29 cellular contexts compared by ENCODE assay signal in genomic region chr7:105035349-105035748, GRCh38. TPM values are rescaled to one million over a fixed set of nuclear protein-coding genes. Genes with fewer than 3 reads are reported as not detected.
DNase-seq lines count a peak whose midpoint lies in the region; ATAC-seq, FAIRE-seq and TF ChIP-seq lines count a peak whose summit lies in the region.
"Had no signal": no experiment of that assay in that cellular context is flagged by ENCODE, and none has a peak within 500 bp of the region (broad histone marks: within the 10 kb centered on the region; RNA-seq: fewer than 3 reads in every experiment).

No MANE protein-coding gene starts in this region.

- H3K9ac ChIP-seq in K562 (ENCODE audit: insufficient read depth in 1 of 2, low read depth in 2 of 2, low read length in 2 of 2), result no peak overlapping the region

- no peaks in the 10 kb centered on the region for H3K9me2 ChIP-seq in GM23338 (ENCODE audit: insufficient read depth)

- TF ChIP-seq CTCF in GM23338 (conservative IDR thresholded peaks at IDR 0.05; ENCODE audit: low read depth in 2 of 2) (no peak), K562 (IDR thresholded peaks at IDR 0.05 in 2 of 3, conservative IDR thresholded peaks at IDR 0.05 in 1 of 3; ENCODE audit: insufficient read depth in 2 of 3, low read depth in 1 of 3, low read length in 3 of 3) (no peak), psoas muscle (IDR thresholded peaks at IDR 0.05) (no peak)

- 0 out of 2 replicates have a peak, but pooled peaks cover 3% of the 10 kb centered on the region for H3F3A ChIP-seq in GM23338 (replicated peaks; ENCODE audit: low read depth)

- intact Hi-C loops in K562 (cut with micrococcal nuclease) (no loop called here), psoas muscle (cut with DNase I) (no loop called here)

- peaks cover 61% of the 10 kb centered on the region for H3K36me3 Mint-ChIP-seq in activated T-cell treated with anti-CD3 and anti-CD28 coated beads, Interleukin-2, amount 50 U/mL, for 24 hours (ENCODE audit: low read depth)
- H3K36me3 Mint-ChIP-seq in GM23338 (ENCODE audit: low read depth), result peaks cover 6% of the 10 kb centered on the region; the same call in 1 of the 3 replicates

- peaks cover 74% of the 10 kb centered on the region for H4K20me1 ChIP-seq in GM23338 (replicated peaks; ENCODE audit: insufficient read depth)
- H4K20me1 ChIP-seq in K562 (replicated peaks; ENCODE audit: control insufficient read depth, insufficient read depth, low read length), result peaks cover 24% of the 10 kb centered on the region

- H3K4me1 ChIP-seq in GM23338 (ENCODE audit: insufficient read depth), result no peaks in the 10 kb centered on the region; the same call in 1 of the 2 replicates
- peaks cover 11 to 14% of the 10 kb centered on the region in 2 experiments; a peak in 3 of 5 replicates for H3K4me1 ChIP-seq in K562 (replicated peaks in 1 of 2; ENCODE audit: control insufficient read depth in 2 of 2, insufficient read depth in 2 of 2, low read length in 2 of 2)
- peaks cover 65% of the 10 kb centered on the region for H3K4me1 ChIP-seq in psoas muscle
- H3K4me1 ChIP-seq: foreskin keratinocyte had no signal

- H3K27ac ChIP-seq in GM23338 (ENCODE audit: low read depth) (peak overlapping the region; percentile 59; the same call in 1 of the 2 replicates), K562 (ENCODE audit: extremely low read depth, low read depth, low read length) (no peak overlapping the region), psoas muscle (peak overlapping the region; percentile 47)
- H3K27ac ChIP-seq: adrenal gland, foreskin keratinocyte, ovary, testis had no signal

- no peak for FAIRE-seq in K562 (lab: Jason Lieb, UNC)
- FAIRE-seq: kidney, urothelium cell line had no signal

- 92% methylated on average over 5 of the region's 5 CpGs for WGBS in K562 (ENCODE audit: insufficient coverage, low coverage, missing lambda C conversion rate)
- WGBS in psoas muscle, 3 donors, result 54 to 68% (median 57%) methylated on average over 5 of the region's 5 CpGs

- H3K4me3 ChIP-seq in GM23338 (no peak overlapping the region), K562 (no peak overlapping the region), psoas muscle (no peak overlapping the region), H7 (ENCODE audit: insufficient read depth, low read depth, low read length) (no peak overlapping the region)
- H3K4me3 ChIP-seq: adrenal gland, esophagus squamous epithelium, heart right ventricle, ovary, testis had no signal

- TF ChIP-seq RAD21 in K562 (CRISPR knock-in tag; conservative IDR thresholded peaks at IDR 0.05 in 1 of 2, IDR thresholded peaks at IDR 0.05 in 1 of 2), result no peak

- no peak for TF ChIP-seq POLR2A in K562 (conservative IDR thresholded peaks at IDR 0.05)

- H2AFZ ChIP-seq in GM23338, result no peak overlapping the region
- H2AFZ ChIP-seq in K562 (ENCODE audit: low read depth, low read length), result no peak overlapping the region

- peaks cover 100% of the 10 kb centered on the region for H3K79me2 ChIP-seq in GM23338 (replicated peaks; ENCODE audit: insufficient read depth)
- H3K79me2 ChIP-seq in K562 (ENCODE audit: control insufficient read depth, insufficient read depth, low read length), result peaks cover 97% of the 10 kb centered on the region

- CTCF ChIA-PET in K562 (lab: Yijun Ruan, JAX; ENCODE audit: low intra/inter-chr PET ratio), result no interaction called here

- H3K27me3 Mint-ChIP-seq in activated T-cell treated with anti-CD3 and anti-CD28 coated beads, Interleukin-2, amount 50 U/mL, for 24 hours, result no peaks in the 10 kb centered on the region
- peaks cover 2% of the 10 kb centered on the region for H3K27me3 Mint-ChIP-seq in GM23338 (ENCODE audit: insufficient read depth, low read depth, poor library complexity)
- H3K27me3 Mint-ChIP-seq: dendritic cell treated with granulocyte-macrophage colony-stimulating factor and Interleukin-4, amounts not matched to agents 40 ng/mL and 50 ng/mL, for 4 days; stimulated activated memory B cell treated with anti-CD40 and anti-IgM and Interleukin-4, amounts not matched to agents 10 μg/mL and 1 μg/mL and 100 μg/mL, for 72 hours had no signal

- no peaks in the 10 kb centered on the region for H3K9me3 Mint-ChIP-seq in activated T-cell treated with anti-CD3 and anti-CD28 coated beads, Interleukin-2, amount 50 U/mL, for 24 hours
- no peaks in the 10 kb centered on the region for H3K9me3 Mint-ChIP-seq in GM23338
- H3K9me3 Mint-ChIP-seq: dendritic cell treated with granulocyte-macrophage colony-stimulating factor and Interleukin-4, amounts not matched to agents 40 ng/mL and 50 ng/mL, for 4 days; nephron; stimulated activated memory B cell treated with anti-CD40 and anti-IgM and Interleukin-4, amounts not matched to agents 10 μg/mL and 1 μg/mL and 100 μg/mL, for 72 hours had no signal

- H3K27me3 ChIP-seq in GM23338 (ENCODE audit: insufficient read depth), result no peaks in the 10 kb centered on the region
- no peaks in the 10 kb centered on the region for H3K27me3 ChIP-seq in K562 (ENCODE audit: control insufficient read depth in 2 of 2, insufficient read depth in 2 of 2, low read length in 2 of 2)
- H3K27me3 ChIP-seq in psoas muscle (ENCODE audit: insufficient read depth in 3 of 3, low read length in 2 of 3), result no peaks in the 10 kb centered on the region
- no peaks in the 10 kb centered on the region for H3K27me3 ChIP-seq in H7 (ENCODE audit: control insufficient read depth, insufficient read depth, low read length)
- H3K27me3 ChIP-seq: adrenal gland, esophagus squamous epithelium, foreskin keratinocyte, heart right ventricle, ovary, testis had no signal

- no peak overlapping the region for H3K4me3 Mint-ChIP-seq in activated T-cell treated with anti-CD3 and anti-CD28 coated beads, Interleukin-2, amount 50 U/mL, for 24 hours
- no peak overlapping the region for H3K4me3 Mint-ChIP-seq in GM23338
- H3K4me3 Mint-ChIP-seq: dendritic cell treated with granulocyte-macrophage colony-stimulating factor and Interleukin-4, amounts not matched to agents 40 ng/mL and 50 ng/mL, for 4 days; nephron; stimulated activated memory B cell treated with anti-CD40 and anti-IgM and Interleukin-4, amounts not matched to agents 10 μg/mL and 1 μg/mL and 100 μg/mL, for 72 hours had no signal

- no TSS peak for BruUV-seq in K562 (replicated peaks; lab: Mats Ljungman, UMichigan)

- peaks cover 69% of the 10 kb centered on the region for H3K4me1 Mint-ChIP-seq in activated T-cell treated with anti-CD3 and anti-CD28 coated beads, Interleukin-2, amount 50 U/mL, for 24 hours (ENCODE audit: low read depth)
- peaks cover 7% of the 10 kb centered on the region; the same call in 1 of the 3 replicates for H3K4me1 Mint-ChIP-seq in GM23338

- H3K9me1 ChIP-seq in K562 (ENCODE audit: control insufficient read depth, insufficient read depth, low read length), result no peaks in the 10 kb centered on the region

- in situ Hi-C loops in K562 (cut with MboI), result no loop called here

- POLR2A ChIA-PET in K562 (lab: Yijun Ruan, JAX), result interaction anchor here (1.3 kb wide), 1 partner anchor 32 kb away, joined by 3 read pairs; no protein-coding TSS in a partner anchor

- no peak for DNase-seq in activated T-cell treated with anti-CD3 and anti-CD28 coated beads, Interleukin-2, amount 50 U/mL, for 24 hours
- DNase-seq in activated T-cell treated with anti-CD3 and anti-CD28 coated beads, Interleukin-2, amount 50 U/mL, for 48 hours, result no peak
- DNase-seq in GM23338 (ENCODE audit: low spot score) (no peak), K562 (ENCODE audit: extremely low read depth in 1 of 4, low spot score in 3 of 4) (no peak), psoas muscle (no peak), ureter (ENCODE audit: low spot score) (no peak), H7 (no peak)
- DNase-seq: activated CD8-positive, alpha-beta memory T cell treated with anti-CD3 and anti-CD28 coated beads for 24 hours; activated effector memory CD4-positive, alpha-beta T cell treated with anti-CD3 and anti-CD28 coated beads, Interleukin-2, amount 50 U/mL, for 16 hours; activated T-cell treated with anti-CD3 and anti-CD28 coated beads for 4 hours; adrenal gland; DMS53; esophagus squamous epithelium; foreskin keratinocyte; heart right ventricle; Kasumi-1; kidney; midbrain; NCI-H1436 treated with DMSO at 0.1 percent for 48 hours; NCI-H345; ovary; retina; Right ventricle myocardium superior; testis had no signal

- H3K9me3 ChIP-seq in K562 (replicated peaks; ENCODE audit: control insufficient read depth, insufficient read depth, low read depth, low read length) (no peaks in the 10 kb centered on the region), psoas muscle (no peaks in the 10 kb centered on the region)
- H3K9me3 ChIP-seq: adrenal gland, esophagus squamous epithelium, heart right ventricle, ovary, testis had no signal

- ATAC-seq in GM23338, result no peak
- no peak for ATAC-seq in K562
- peak in 1 of 4 donors; percentile 2 for ATAC-seq in psoas muscle
- ATAC-seq in GM21619 (IDR thresholded peaks at IDR 0.05; ENCODE audit: unreplicated experiment), result no peak
- ATAC-seq: foreskin keratinocyte; stimulated activated memory B cell treated with anti-CD40 and anti-IgM and Interleukin-4, amounts not matched to agents 10 μg/mL and 1 μg/mL and 100 μg/mL, for 72 hours had no signal

- TF ChIP-seq EP300 in K562 (IDR thresholded peaks at IDR 0.05; ENCODE audit: low read length), result no peak

- peak overlapping the region; percentile 76 for H3K27ac Mint-ChIP-seq in activated T-cell treated with anti-CD3 and anti-CD28 coated beads, Interleukin-2, amount 50 U/mL, for 24 hours
- H3K27ac Mint-ChIP-seq in GM23338, result no peak overlapping the region
- H3K27ac Mint-ChIP-seq: dendritic cell treated with granulocyte-macrophage colony-stimulating factor and Interleukin-4, amounts not matched to agents 40 ng/mL and 50 ng/mL, for 4 days; nephron had no signal

- H3K4me2 ChIP-seq in GM23338 (no peak overlapping the region), K562 (ENCODE audit: insufficient read depth, low read length) (no peak overlapping the region)

- H3K36me3 ChIP-seq in GM23338 (ENCODE audit: insufficient read depth) (no peaks in the 10 kb centered on the region), K562 (ENCODE audit: control insufficient read depth, insufficient read depth, low read length) (peaks cover 26% of the 10 kb centered on the region), psoas muscle (ENCODE audit: insufficient read depth in 1 of 2, low read depth in 1 of 2) (no peaks in the 10 kb centered on the region), H7 (replicated peaks; ENCODE audit: control insufficient read depth, insufficient read depth, low read length) (no peaks in the 10 kb centered on the region; the same call in 1 of the 2 replicates)
- H3K36me3 ChIP-seq: adrenal gland, ovary had no signal

RNA-seq across cellular contexts. Expression of gene KMT2E, which starts 21.3 kb away (rescaled TPM):
- total RNA-seq in GM23338 (2014; rRNA removed; shearing (Covaris generic)), result 43.2 and 50.2 TPM in 2 replicates
- polyA plus RNA-seq in GM23338 (2016; fragmentation: Nextera tagmentation; extraction: Ambion mirVana) (55.7 and 70.9 TPM in 2 replicates), K562 (2011; rRNA removed) (11.1 and 14.5 TPM in 2 replicates), K562 (2014; fragmentation: Illumina TruSeq; extraction: Trizol) (33.8 and 38.7 TPM in 2 replicates), K562 (2014; fragmentation: Nextera tagmentation; extraction: Ambion mirVana) (10 to 100 TPM in 1 of 2 experiments, 1 to 10 TPM in 1; 8.9 to 15.9 TPM), K562 (2014; rRNA removed) (18.2 and 23.4 TPM in 2 replicates), psoas muscle (10 to 100 TPM in 1 of 3 donors, 1 to 10 TPM in 2; 6.2 to 18.1 (median 7.3) TPM)
- total RNA-seq in K562 (2011; cell fraction: chromatin; rRNA removed; ENCODE audit: low replicate concordance), result 207 and 465 TPM in 2 replicates
- total RNA-seq in K562 (2011; cell fraction: nucleolus; rRNA removed), result 88.1 and 130 TPM in 2 replicates
- 182 and 231 TPM in 2 replicates for total RNA-seq in K562 (2011; cell fraction: nucleoplasm; rRNA removed)
- total RNA-seq in K562 (2014; rRNA removed) (33.5 and 38.1 TPM in 2 replicates), K562 (2014; rRNA removed; fragmentation: Illumina TruSeq; extraction: Trizol) (41.7 and 46.6 TPM in 2 replicates), K562 (2015; rRNA removed; fragmentation: Illumina TruSeq; extraction: Trizol) (38.6 and 39.9 TPM in 2 replicates), K562 (2021) (48.1 and 55.3 TPM in 2 replicates), psoas muscle (10 to 100 TPM; 24.0 to 40.9 (median 27.0) TPM), ureter (120 TPM)
- 7.9 and 14.7 TPM in 2 replicates for polyA plus RNA-seq in K562 (2011; cell fraction: cytosol; rRNA removed)
- polyA plus RNA-seq in K562 (2011; cell fraction: nucleus; rRNA removed), result 55.0 and 72.1 TPM in 2 replicates
- 26.5 and 30.8 TPM in 2 replicates for polyA plus RNA-seq in K562 (2012)
- polyA minus RNA-seq in K562 (2011; rRNA and poly(A)+ RNA removed), result 84.5 and 96.0 TPM in 2 replicates
- polyA minus RNA-seq in K562 (2011; cell fraction: cytosol; rRNA and poly(A)+ RNA removed), result 28.8 and 34.0 TPM in 2 replicates
- 110 and 143 TPM in 2 replicates for polyA minus RNA-seq in K562 (2011; cell fraction: nucleus; rRNA and poly(A)+ RNA removed)
- total RNA-seq in H7 (2014; rRNA removed; shearing (Covaris generic)), result 19.7 and 36.8 TPM in 2 replicates
